13 cellular contexts compared by ENCODE assay signal in genomic region chr1:109685399-109685798, GRCh38. TPM values are rescaled to one million over a fixed set of nuclear protein-coding genes. Genes with fewer than 3 reads are reported as not detected.
DNase-seq lines count a peak whose midpoint lies in the region; ATAC-seq, FAIRE-seq and TF ChIP-seq lines count a peak whose summit lies in the region.
"Not testable (repeated sequence)": the region's sequence is repeated elsewhere in the genome, so short reads cannot be mapped to it uniquely, and the experiment has no call there.
"Had no signal": no experiment of that assay in that cellular context is flagged by ENCODE, and none has a peak within 500 bp of the region (broad histone marks: within the 10 kb centered on the region; RNA-seq: fewer than 3 reads in every experiment).

No MANE protein-coding gene starts in this region.

- TF ChIP-seq RAD21 in liver (IDR thresholded peaks at IDR 0.05): not testable (repeated sequence)

- H3K4me3 Mint-ChIP-seq in Calu3 (ENCODE audit: low read depth, unreplicated experiment): not testable (repeated sequence)

- not testable (repeated sequence) for TF ChIP-seq POLR2A in stomach (IDR thresholded peaks at IDR 0.05)

- H3K9me3 ChIP-seq in liver (ENCODE audit: control insufficient read depth in 4 of 4, low read length in 3 of 4); psoas muscle; stomach: not testable (repeated sequence)

- H3K36me3 ChIP-seq in liver (ENCODE audit: control insufficient read depth in 4 of 4, insufficient read depth in 3 of 4, low read depth in 1 of 4, low read length in 3 of 4); psoas muscle (ENCODE audit: insufficient read depth in 1 of 2, low read depth in 1 of 2); stomach: not testable (repeated sequence)

- H3K27me3 ChIP-seq in liver (ENCODE audit: control insufficient read depth in 4 of 4, insufficient read depth in 4 of 4, low read length in 3 of 4); psoas muscle (ENCODE audit: insufficient read depth in 3 of 3, low read length in 2 of 3); stomach: not testable (repeated sequence)

- CTCF ChIA-PET in Calu3 (lab: Charles Lee): interaction anchor here (0.7 kb wide), 3 partner anchors 45 to 361 kb away, joined by 3 to 4 read pairs (median 3); no protein-coding TSS in a partner anchor

- intact Hi-C loops in Calu3 (cut with micrococcal nuclease; ENCODE audit: unreplicated experiment); stomach (cut with DNase I; ENCODE audit: low total_unique reads): not testable (repeated sequence)
- intact Hi-C loops in psoas muscle (cut with DNase I): loop anchor here in 1 of 2 donors (5.0 kb wide), 1 partner anchor 43 kb away; no protein-coding TSS in a partner anchor

- BruUV-seq in Calu3 (replicated peaks; lab: Mats Ljungman, UMichigan): not testable (repeated sequence)

- DNase-seq in Calu3: peak; percentile 51
- DNase-seq in LNCaP clone FGC (ENCODE audit: low read depth): peak; percentile 31
- not testable (repeated sequence) for DNase-seq in psoas muscle; urothelium cell line (ENCODE audit: low spot score)
- DNase-seq in stomach: peak; percentile 61

- H3K27ac ChIP-seq in liver (ENCODE audit: low read depth in 1 of 2, low read length in 2 of 2); stomach: not testable (repeated sequence)
- peak overlapping the region; percentile 91 for H3K27ac ChIP-seq in psoas muscle

- ATAC-seq in psoas muscle: peak in 3 of 4 donors; percentile 45 to 68 (median 68)

- not testable (repeated sequence) for H3K9me3 Mint-ChIP-seq in Calu3 (ENCODE audit: low read depth, unreplicated experiment)

- TF ChIP-seq CTCF in Calu3 (IDR thresholded peaks at IDR 0.05; ENCODE audit: unreplicated experiment); LNCaP clone FGC (IDR thresholded peaks at IDR 0.05; ENCODE audit: control insufficient read depth, extremely low read depth, insufficient read depth); liver (IDR thresholded peaks at IDR 0.05; ENCODE audit: low read depth, low read length, missing input control); psoas muscle (IDR thresholded peaks at IDR 0.05); stomach (IDR thresholded peaks at IDR 0.05): not testable (repeated sequence)

- not testable (repeated sequence) for H3K9ac ChIP-seq in liver (ENCODE audit: low read depth in 1 of 2, low read length in 2 of 2)

- H3K4me3 ChIP-seq in LNCaP clone FGC (ENCODE audit: low read depth, low read length); liver (ENCODE audit: low read depth in 1 of 3, low read length in 3 of 3); psoas muscle; stomach: not testable (repeated sequence)

- 10% methylated on average over 1 of the region's 1 CpG for WGBS in liver
- 22 to 30% methylated on average over 1 of the region's 1 CpG; no CpG with 5 or more reads in 1 of the 3 donors for WGBS in psoas muscle, 3 donors
- WGBS in stomach, 5 donors: 18 to 22% methylated on average over 1 of the region's 1 CpG; no CpG with 5 or more reads in 3 of the 5 donors

- H3K27me3 Mint-ChIP-seq in Calu3 (ENCODE audit: unreplicated experiment): not testable (repeated sequence)

- H3K4me1 Mint-ChIP-seq in Calu3 (ENCODE audit: low read depth, unreplicated experiment): not testable (repeated sequence)

- H3K36me3 Mint-ChIP-seq in Calu3 (ENCODE audit: insufficient read depth, unreplicated experiment): not testable (repeated sequence)

- H3K4me1 ChIP-seq in liver (ENCODE audit: control insufficient read depth in 4 of 4, insufficient read depth in 4 of 4, low read length in 3 of 4) (peaks cover 0 to 18% (median 11%) of the 10 kb centered on the region in 4 donors), psoas muscle (peaks cover 19% of the 10 kb centered on the region)
- not testable (repeated sequence) for H3K4me1 ChIP-seq in stomach

- peak; percentile 63 for FAIRE-seq in urothelium cell line (lab: Jason Lieb, UNC)

- not testable (repeated sequence) for TF ChIP-seq EP300 in stomach (IDR thresholded peaks at IDR 0.05)

- H3K27ac Mint-ChIP-seq in Calu3 (ENCODE audit: unreplicated experiment): not testable (repeated sequence)

TF ChIP-seq in liver, 16 proteins besides CTCF, POLR2A, EP300 and RAD21:
- TF ChIP-seq SP1 (IDR thresholded peaks at IDR 0.05): peak; percentile 5
- peak in 1 of 2 donors; percentile 50 for TF ChIP-seq RXRA (IDR thresholded peaks at IDR 0.05)

RNA-seq across cellular contexts. Expression of gene GSTM1, which starts 2.2 kb away (rescaled TPM):
- total RNA-seq in Calu3 (2022) (15.4 TPM in 2 replicates), liver (100 to 1,000 TPM in 1 of 2 donors, 10 to 100 TPM in 1; 14.7 to 273 TPM), psoas muscle (10 to 100 TPM in 2 of 4 donors, under 1 TPM in 1, not detected in 1; 0.42 to 89.4 (median 27.6) TPM), stomach (10 to 100 TPM in 1 of 5 donors, 1 to 10 TPM in 2, not detected in 2; 2.6 to 69.4 (median 5.4) TPM)
- polyA plus RNA-seq in liver (100 to 1,000 TPM; 221 to 341 TPM), psoas muscle (10 to 100 TPM in 2 of 3 donors, under 1 TPM in 1; 0.21 to 41.2 (median 27.5) TPM), stomach (10 to 100 TPM in 2 of 3 donors, under 1 TPM in 1; 0.23 to 99.7 (median 86.4) TPM)
- total RNA-seq: A172, Caco-2, G401 had no signal
- polyA plus RNA-seq: A549 had no signal

RNA-seq across cellular contexts. Expression of gene GSTM2, which starts 17.5 kb away (rescaled TPM):
- 2.5 and 3.2 TPM in 2 replicates for total RNA-seq in Calu3 (2022)
- total RNA-seq in liver: 10 to 100 TPM in 1 of 2 donors, 1 to 10 TPM in 1; 7.1 to 15.1 TPM
- 1 to 10 TPM; 7.4 to 8.4 TPM for polyA plus RNA-seq in liver
- total RNA-seq in psoas muscle: 100 to 1,000 TPM in 2 of 4 donors, 10 to 100 TPM in 2; 38.7 to 175 (median 105) TPM
- polyA plus RNA-seq in psoas muscle: 10 to 100 TPM; 35.5 to 86.8 (median 61.4) TPM
- total RNA-seq in stomach: 100 to 1,000 TPM in 3 of 5 donors, 10 to 100 TPM in 2; 22.3 to 219 (median 126) TPM
- polyA plus RNA-seq in stomach: 100 to 1,000 TPM; 102 to 149 (median 122) TPM

RNA-seq across cellular contexts. Expression of gene GSTM5, which starts 26.7 kb away (rescaled TPM):
- total RNA-seq in Calu3 (2022) (not detected in 2 replicates), liver (1 to 10 TPM in 1 of 2 donors, under 1 TPM in 1; 0.59 to 1.3 TPM), psoas muscle (1 to 10 TPM in 2 of 4 donors, under 1 TPM in 2; 0.61 to 5.0 (median 1.1) TPM), stomach (10 to 100 TPM in 2 of 5 donors, 1 to 10 TPM in 1, not detected in 2; 1.4 to 35.6 (median 18.5) TPM)
- polyA plus RNA-seq in liver (1 to 10 TPM; 1.4 to 2.8 TPM), psoas muscle (1 to 10 TPM in 2 of 3 donors, under 1 TPM in 1; 0.53 to 1.4 (median 1.1) TPM), stomach (10 to 100 TPM in 2 of 3 donors, 1 to 10 TPM in 1; 3.6 to 22.0 (median 14.9) TPM)
- total RNA-seq: B cell, Daoy had no signal
- polyA plus RNA-seq: A549 had no signal

RNA-seq across cellular contexts. Expression of gene GSTM4, which starts 29.5 kb away (rescaled TPM):
- 12.6 and 13.6 TPM in 2 replicates for total RNA-seq in Calu3 (2022)
- total RNA-seq in liver: 10 to 100 TPM; 12.2 to 42.8 TPM
- 10 to 100 TPM; 25.5 to 36.2 TPM for polyA plus RNA-seq in liver
- total RNA-seq in psoas muscle: 10 to 100 TPM; 35.0 to 56.2 (median 46.9) TPM
- polyA plus RNA-seq in psoas muscle: 10 to 100 TPM; 26.0 to 46.8 (median 42.9) TPM
- 10 to 100 TPM in 4 of 5 donors, 1 to 10 TPM in 1; 7.5 to 63.6 (median 22.3) TPM for total RNA-seq in stomach
- 10 to 100 TPM; 23.6 to 32.6 (median 24.7) TPM for polyA plus RNA-seq in stomach

RNA-seq across cellular contexts. Expression of gene GSTM3, which starts 55.4 kb away (rescaled TPM):
- total RNA-seq in Calu3 (2022) (67.9 and 73.7 TPM in 2 replicates), liver (10 to 100 TPM in 1 of 2 donors, 1 to 10 TPM in 1; 6.9 to 39.8 TPM), psoas muscle (10 to 100 TPM; 10.1 to 49.4 (median 25.4) TPM), stomach (100 to 1,000 TPM in 2 of 5 donors, 10 to 100 TPM in 3; 32.2 to 213 (median 84.6) TPM)
- polyA plus RNA-seq in liver (10 to 100 TPM; 30.1 to 51.5 TPM), psoas muscle (10 to 100 TPM; 39.8 to 79.8 (median 42.3) TPM), stomach (100 to 1,000 TPM in 2 of 3 donors, 10 to 100 TPM in 1; 83.8 to 350 (median 194) TPM)
- total RNA-seq: GM12878 had no signal
- polyA plus RNA-seq: GM12878 had no signal
